Comparison of ENCODE assay signal across 9 cellular contexts in genomic region chr2:234493117-234493516, GRCh38. TPM values are rescaled to one million over a fixed set of nuclear protein-coding genes. Genes with fewer than 3 reads are reported as not detected.
DNase-seq lines count a peak whose midpoint lies in the region; ATAC-seq and TF ChIP-seq lines count a peak whose summit lies in the region.
"Had no signal": no experiment of that assay in that cellular context is flagged by ENCODE, and none has a peak within 500 bp of the region (broad histone marks: within the 10 kb centered on the region; RNA-seq: fewer than 3 reads in every experiment).

No MANE protein-coding gene starts in this region.

- H3K9me3 ChIP-seq in esophagus squamous epithelium = no peaks in the 10 kb centered on the region
- H3K9me3 ChIP-seq: heart left ventricle had no signal

- 17 to 27% methylated on average over 4 of the region's 4 CpGs for WGBS in esophagus squamous epithelium, 2 donors

- DNase-seq in GM12865 (ENCODE audit: low read depth) (no peak), esophagus squamous epithelium (lab: John Stamatoyannopoulos, UW) (no peak), NCI-H2081 (lab: John Stamatoyannopoulos, UW) (no peak), NCI-H2081 treated with DMSO at 0.1 percent for 48 hours (lab: John Stamatoyannopoulos, UW) (no peak), NCI-H2227 (lab: John Stamatoyannopoulos, UW; ENCODE audit: unreplicated experiment) (no peak)
- no peak for DNase-seq in T-helper 2 cell treated with Interferon-gamma antibody and Interleukin-4, amounts not matched to agents 5 μg/mL and 100 μg/mL, for 36 hours (ENCODE audit: low spot score)
- DNase-seq: heart left ventricle had no signal

- TF ChIP-seq POLR2A in esophagus squamous epithelium (IDR thresholded peaks at IDR 0.05) = no peak

- H3K4me1 Mint-ChIP-seq in T-helper 2 cell treated with Interferon-gamma antibody and Interleukin-4, amounts not matched to agents 5 μg/mL and 100 μg/mL, for 36 hours (ENCODE audit: low read depth) = peaks cover 41% of the 10 kb centered on the region

- 0 out of 2 replicates have a peak overlapping the region, but pooled peaks have one; percentile 75 for H3K4me3 ChIP-seq in GM12865 (ENCODE audit: low read depth, low read length)
- peak overlapping the region; percentile 41 to 84 (median 69) for H3K4me3 ChIP-seq in esophagus squamous epithelium
- peak overlapping the region; percentile 14 for H3K4me3 ChIP-seq in rectal smooth muscle tissue (ENCODE audit: low read length)

- no peak overlapping the region for H3K9ac ChIP-seq in rectal smooth muscle tissue (ENCODE audit: low read length)

- no peak for TF ChIP-seq CTCF in GM12865 (IDR thresholded peaks at IDR 0.05; ENCODE audit: insufficient read depth, low read depth, low read length, missing control alignments)
- no peak for TF ChIP-seq CTCF in esophagus squamous epithelium (IDR thresholded peaks at IDR 0.05)

- H3K36me3 ChIP-seq in esophagus squamous epithelium (peaks cover 0 to 15% (median 0%) of the 10 kb centered on the region in 3 donors), rectal smooth muscle tissue (ENCODE audit: control insufficient read depth, insufficient read depth, low read length) (no peaks in the 10 kb centered on the region)
- H3K36me3 ChIP-seq: heart left ventricle had no signal

- peaks cover 6 to 86% (median 11%) of the 10 kb centered on the region in 3 donors for H3K4me1 ChIP-seq in esophagus squamous epithelium
- peaks cover 5% of the 10 kb centered on the region for H3K4me1 ChIP-seq in rectal smooth muscle tissue (ENCODE audit: control insufficient read depth, insufficient read depth, low read length)

- H3K27me3 ChIP-seq in esophagus squamous epithelium (no peaks in the 10 kb centered on the region), rectal smooth muscle tissue (ENCODE audit: control insufficient read depth, insufficient read depth, low read length) (peaks cover 4% of the 10 kb centered on the region)

- H3K27ac Mint-ChIP-seq in T-helper 2 cell treated with Interferon-gamma antibody and Interleukin-4, amounts not matched to agents 5 μg/mL and 100 μg/mL, for 36 hours = peak overlapping the region; percentile 98

- H3K9me3 Mint-ChIP-seq in T-helper 2 cell treated with Interferon-gamma antibody and Interleukin-4, amounts not matched to agents 5 μg/mL and 100 μg/mL, for 36 hours = no peaks in the 10 kb centered on the region

- intact Hi-C loops in esophagus squamous epithelium (cut with DNase I) = no loop called here

- H3K36me3 Mint-ChIP-seq in T-helper 2 cell treated with Interferon-gamma antibody and Interleukin-4, amounts not matched to agents 5 μg/mL and 100 μg/mL, for 36 hours (ENCODE audit: low read depth) = peaks cover 78% of the 10 kb centered on the region

- peaks cover 3% of the 10 kb centered on the region for H3K27me3 Mint-ChIP-seq in T-helper 2 cell treated with Interferon-gamma antibody and Interleukin-4, amounts not matched to agents 5 μg/mL and 100 μg/mL, for 36 hours (ENCODE audit: low read depth)

- ATAC-seq in GM19324 (IDR thresholded peaks at IDR 0.05; ENCODE audit: low FRiP score, unreplicated experiment) = no peak
- ATAC-seq: heart left ventricle had no signal

- peak overlapping the region; percentile 99 for H3K4me3 Mint-ChIP-seq in T-helper 2 cell treated with Interferon-gamma antibody and Interleukin-4, amounts not matched to agents 5 μg/mL and 100 μg/mL, for 36 hours

- H3K27ac ChIP-seq in esophagus squamous epithelium (peak overlapping the region; percentile 27 to 97 (median 74)), rectal smooth muscle tissue (ENCODE audit: low read depth, low read length) (no peak overlapping the region)

RNA-seq across cellular contexts. Expression of gene ARL4C, which starts 3.8 kb away (rescaled TPM):
- total RNA-seq in esophagus squamous epithelium = 10 to 100 TPM; 11.2 to 27.1 (median 20.0) TPM

Comparison
In these comparisons a context has a peak if more than half of its experiments do, and no peak if none do; other contexts are left out.
1. H3K4me3 ChIP-seq: peak in every context shown above with its lines; median percentile 75 in GM12865; 69 in esophagus squamous epithelium; 14 in rectal smooth muscle tissue.